In the genomic region with DNA sequence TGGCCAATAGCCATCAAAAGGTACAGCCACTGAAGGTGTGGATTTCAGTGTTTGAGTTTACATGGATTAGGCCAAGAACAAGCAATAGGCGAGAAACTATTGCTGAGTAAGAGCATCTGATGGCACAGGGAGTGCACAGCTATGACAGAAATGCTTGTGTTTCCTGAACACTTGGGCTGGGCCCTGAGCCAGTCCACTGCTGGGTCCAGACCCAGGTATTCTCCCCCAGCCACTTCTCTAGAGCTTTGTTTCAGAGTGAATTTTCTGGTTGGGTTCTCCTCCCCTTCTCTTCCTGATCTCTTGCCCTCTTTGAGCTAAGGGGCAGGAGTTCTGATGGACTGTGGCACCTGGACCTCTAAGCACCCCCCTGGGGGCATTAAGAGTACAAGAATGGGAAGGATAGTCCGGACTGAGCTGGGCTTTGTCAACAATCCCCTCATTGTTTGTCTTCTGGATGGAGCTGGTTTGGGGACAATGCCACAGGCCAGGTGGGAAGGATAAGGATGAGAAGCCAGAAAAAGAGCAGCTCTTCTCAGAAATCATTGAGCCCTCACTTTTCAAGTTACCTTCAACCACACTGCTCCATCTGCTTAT, we compare ENCODE assay signal across 1 cellular context.
TF ChIP-seq lines count a peak whose summit lies in the region.

No MANE protein-coding gene starts in this region.

TF ChIP-seq in H1, 55 proteins besides CTCF, POLR2A, EP300 and RAD21:
- TF ChIP-seq BACH1 (IDR thresholded peaks at IDR 0.05; ENCODE audit: low read length) (no peak), TCF12 (IDR thresholded peaks at IDR 0.05; ENCODE audit: low read depth, low read length) (peak; percentile 40; the same call in 1 of the 2 replicates)
